Comparison of ENCODE assay signal across 8 cellular contexts in the genomic region with DNA sequence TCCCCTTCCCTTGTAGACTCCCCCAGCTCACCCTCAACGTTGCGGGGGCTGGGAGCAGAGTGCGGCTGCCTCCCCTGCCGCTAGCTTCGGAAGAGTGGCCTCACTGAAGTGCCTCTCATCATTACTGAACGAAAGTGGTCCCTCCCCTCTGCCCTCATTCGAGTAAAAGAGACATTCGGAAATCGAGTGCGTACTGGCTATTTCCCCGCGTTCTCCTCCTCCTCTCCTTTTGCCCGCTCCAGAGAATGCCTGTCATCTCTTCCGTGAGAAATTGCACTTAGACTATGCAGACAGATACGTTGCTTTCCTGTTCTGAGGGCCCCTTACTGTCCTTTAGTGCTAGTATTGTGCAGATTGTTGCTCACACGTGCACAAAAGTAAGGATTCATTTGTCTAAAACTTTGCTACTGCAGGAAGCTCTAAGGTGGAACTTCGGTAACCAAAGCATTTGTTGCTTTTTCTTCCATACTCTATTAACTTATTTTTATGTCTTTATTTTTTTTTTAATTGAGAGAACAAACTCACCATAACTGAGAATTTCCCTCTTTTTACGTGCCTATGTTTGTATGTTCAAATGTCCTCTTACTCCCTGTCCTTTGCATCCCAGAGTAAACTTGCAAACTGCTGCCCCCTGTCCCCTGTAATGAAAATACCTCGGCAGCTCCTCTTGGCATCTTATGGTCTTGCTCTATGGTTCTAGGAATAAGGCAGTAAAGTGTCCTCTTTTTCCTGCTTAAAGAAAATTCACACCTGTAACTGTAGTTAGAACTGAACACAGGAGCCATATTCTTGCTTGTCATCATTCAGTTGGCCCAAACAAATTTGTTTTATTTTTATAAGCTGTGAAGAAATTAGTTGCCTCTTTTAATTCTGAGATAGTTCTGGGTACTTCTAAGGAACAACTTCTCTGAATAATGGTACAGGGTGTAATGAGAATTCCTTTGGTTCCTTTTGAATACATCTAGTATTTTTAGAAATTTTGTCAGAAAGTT. TPM values are rescaled to one million over a fixed set of nuclear protein-coding genes. Genes with fewer than 3 reads are reported as not detected.
A peak's percentile ranks its signal among the peaks of the same experiment; 100 is the strongest.
DNase-seq lines count a peak whose midpoint lies in the region; ATAC-seq lines count a peak whose summit lies in the region.

No MANE protein-coding gene starts in this region.

- peak overlapping the region; percentile 90 for H3K4me3 ChIP-seq in GM08714 (ENCODE audit: low read length)

- DNase-seq in A172 (ENCODE audit: low spot score) (peak; percentile 51), NCI-H1092 (lab: John Stamatoyannopoulos, UW) (peak; percentile 85), SW480 (ENCODE audit: low spot score) (peak; percentile 74), cerebellum (ENCODE audit: low spot score) (peak; percentile 65), kidney glomerular epithelial cell (lab: John Stamatoyannopoulos, UW) (peak; percentile 73)
- DNase-seq in stimulated activated CD8-positive, alpha-beta memory T cell treated with anti-CD3 and anti-CD28 coated beads, Interleukin-12 subunit alpha, Interleukin-12 subunit beta, amount 100 ng/mL, for 24 hours (ENCODE audit: extremely low read depth): peak; percentile 12

- ATAC-seq in HG02623 (IDR thresholded peaks at IDR 0.05; ENCODE audit: unreplicated experiment): peak; percentile 21

RNA-seq across cellular contexts. Expression of gene MAP3K4, which starts 1.1 kb away (rescaled TPM):
- 17.8 and 19.5 TPM in 2 replicates for total RNA-seq in A172 (2014; rRNA removed; shearing (Covaris generic))
- 48.5 TPM for total RNA-seq in cerebellum

Comparison
In these comparisons a context has a peak if more than half of its experiments do, and no peak if none do; other contexts are left out.
1. Peak in every context shown above with its lines: DNase-seq, ATAC-seq and H3K4me3 ChIP-seq.
2. DNase-seq: peak in every context shown above with its lines; median percentile 85 in NCI-H1092; 74 in SW480; 73 in kidney glomerular epithelial cell; 65 in cerebellum; 51 in A172; 12 in stimulated activated CD8-positive, alpha-beta memory T cell treated with anti-CD3 and anti-CD28 coated beads, Interleukin-12 subunit alpha, Interleukin-12 subunit beta, amount 100 ng/mL, for 24 hours.